In the genomic region with DNA sequence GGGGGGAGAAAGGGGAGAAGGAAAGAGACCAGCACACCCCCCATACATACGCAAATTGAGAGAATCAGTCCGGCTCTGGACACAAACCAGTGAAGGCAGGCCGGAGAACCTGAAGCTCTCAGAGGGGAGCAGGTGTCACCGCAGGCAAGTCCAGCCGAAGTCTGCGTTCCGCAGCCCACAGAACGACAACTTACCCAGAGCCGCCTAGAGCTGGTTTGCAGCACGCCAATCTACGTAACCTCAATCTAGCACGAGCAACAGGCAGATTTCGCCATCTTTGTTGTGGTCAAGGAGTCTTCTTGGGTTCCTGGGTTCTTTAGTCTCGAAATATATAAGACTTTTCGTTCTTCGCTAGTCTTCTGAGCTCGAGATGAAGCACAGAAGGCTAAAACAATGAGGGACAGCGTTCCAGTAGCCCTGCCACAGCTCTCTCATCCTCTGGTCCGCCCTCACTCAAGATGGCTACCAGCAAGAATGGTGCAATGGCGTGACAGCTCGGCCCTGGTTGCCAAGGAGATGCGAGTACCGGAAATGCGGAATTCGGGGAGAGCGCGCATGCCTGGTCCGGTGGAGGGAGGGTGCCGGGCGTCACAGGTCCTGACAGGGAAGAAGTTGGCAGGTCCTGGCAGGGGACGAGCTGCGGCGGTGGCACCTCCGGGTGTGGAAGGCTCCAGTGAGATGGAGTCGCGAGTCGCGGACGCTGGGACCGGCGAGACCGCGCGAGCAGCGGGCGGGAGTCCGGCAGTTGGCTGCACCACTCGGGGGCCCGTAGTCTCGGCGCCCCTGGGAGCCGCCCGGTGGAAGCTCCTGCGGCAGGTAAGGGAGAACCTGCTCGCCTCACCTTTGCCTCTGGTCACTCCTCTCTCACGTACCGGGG, we compare ENCODE assay signal across 1 cellular context.
TF ChIP-seq lines count a peak whose summit lies in the region.

A gene (plus strand): TSS at position 618 of the 877 bp plus-strand sequence.
A gene (minus strand): TSS at position 165 of the 877 bp plus-strand sequence. CDS start 15,152 bp downstream, outside the sequence.

TF ChIP-seq in HepG2, 621 proteins besides CTCF, POLR2A, EP300 and RAD21 (continued from another document and continues in another):
- TF ChIP-seq, protein P1, sequence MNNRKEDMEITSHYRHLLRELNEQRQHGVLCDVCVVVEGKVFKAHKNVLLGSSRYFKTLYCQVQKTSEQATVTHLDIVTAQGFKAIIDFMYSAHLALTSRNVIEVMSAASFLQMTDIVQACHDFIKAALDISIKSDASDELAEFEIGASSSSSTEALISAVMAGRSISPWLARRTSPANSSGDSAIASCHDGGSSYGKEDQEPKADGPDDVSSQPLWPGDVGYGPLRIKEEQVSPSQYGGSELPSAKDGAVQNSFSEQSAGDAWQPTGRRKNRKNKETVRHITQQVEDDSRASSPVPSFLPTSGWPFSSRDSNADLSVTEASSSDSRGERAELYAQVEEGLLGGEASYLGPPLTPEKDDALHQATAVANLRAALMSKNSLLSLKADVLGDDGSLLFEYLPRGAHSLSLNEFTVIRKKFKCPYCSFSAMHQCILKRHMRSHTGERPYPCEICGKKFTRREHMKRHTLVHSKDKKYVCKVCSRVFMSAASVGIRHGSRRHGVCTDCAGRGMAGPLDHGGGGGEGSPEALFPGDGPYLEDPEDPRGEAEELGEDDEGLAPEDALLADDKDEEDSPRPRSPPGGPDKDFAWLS (CRISPR knock-in tag; IDR thresholded peaks at IDR 0.05; ENCODE audit: borderline replicate concordance), result no peak
- TF ChIP-seq ZNF431 (CRISPR knock-in tag; IDR thresholded peaks at IDR 0.05; ENCODE audit: borderline replicate concordance, low read depth) (peak; percentile 73; the same call in 1 of the 2 replicates), TOE1 (CRISPR knock-in tag; IDR thresholded peaks at IDR 0.05) (no peak; the same call in 1 of the 2 replicates), ZNF235 (CRISPR knock-in tag; IDR thresholded peaks at IDR 0.05; ENCODE audit: borderline replicate concordance) (no peak; the same call in 1 of the 2 replicates), ZSCAN30 (CRISPR knock-in tag; IDR thresholded peaks at IDR 0.05) (no peak; the same call in 1 of the 2 replicates), MAZ (IDR thresholded peaks at IDR 0.05; ENCODE audit: borderline replicate concordance, low read depth, low read length) (peak; percentile 50), MAZ (CRISPR knock-in tag; IDR thresholded peaks at IDR 0.05; ENCODE audit: low read depth) (peak; percentile 93), ARNTL (CRISPR knock-in tag; IDR thresholded peaks at IDR 0.05) (0 out of 2 replicates have a peak, but pooled peaks have one; percentile 65), ZSCAN21 (CRISPR knock-in tag; IDR thresholded peaks at IDR 0.05; ENCODE audit: borderline replicate concordance) (peak; percentile 24; the same call in 1 of the 2 replicates), PCBP1 (IDR thresholded peaks at IDR 0.05; ENCODE audit: borderline replicate concordance, low read depth, low read length) (no peak), ZNF530 (CRISPR knock-in tag; IDR thresholded peaks at IDR 0.05; ENCODE audit: low read depth) (no peak), ZSCAN20 (CRISPR knock-in tag; IDR thresholded peaks at IDR 0.05; ENCODE audit: borderline replicate concordance) (peak; percentile 87; the same call in 1 of the 2 replicates), PITX1 (CRISPR knock-in tag; IDR thresholded peaks at IDR 0.05) (peak; percentile 48; the same call in 1 of the 2 replicates), MIER3 (CRISPR knock-in tag; IDR thresholded peaks at IDR 0.05; ENCODE audit: borderline replicate concordance) (no peak; the same call in none of the 2 replicates), ZNF337 (CRISPR knock-in tag; IDR thresholded peaks at IDR 0.05; ENCODE audit: borderline replicate concordance, low read depth) (no peak), HOXA9 (CRISPR knock-in tag; IDR thresholded peaks at IDR 0.05; ENCODE audit: borderline replicate concordance) (peak; percentile 51; the same call in 1 of the 2 replicates), SIX1 (CRISPR knock-in tag; IDR thresholded peaks at IDR 0.05; ENCODE audit: borderline replicate concordance) (peak; percentile 28; the same call in 1 of the 2 replicates), TBL1XR1 (IDR thresholded peaks at IDR 0.05; ENCODE audit: borderline replicate concordance, low read length, partially characterized antibody) (peak; percentile 42), ZBTB7A (CRISPR knock-in tag; IDR thresholded peaks at IDR 0.05) (no peak), CEBPG (CRISPR knock-in tag; IDR thresholded peaks at IDR 0.05) (peak; percentile 97)
- TF ChIP-seq, protein P2, sequence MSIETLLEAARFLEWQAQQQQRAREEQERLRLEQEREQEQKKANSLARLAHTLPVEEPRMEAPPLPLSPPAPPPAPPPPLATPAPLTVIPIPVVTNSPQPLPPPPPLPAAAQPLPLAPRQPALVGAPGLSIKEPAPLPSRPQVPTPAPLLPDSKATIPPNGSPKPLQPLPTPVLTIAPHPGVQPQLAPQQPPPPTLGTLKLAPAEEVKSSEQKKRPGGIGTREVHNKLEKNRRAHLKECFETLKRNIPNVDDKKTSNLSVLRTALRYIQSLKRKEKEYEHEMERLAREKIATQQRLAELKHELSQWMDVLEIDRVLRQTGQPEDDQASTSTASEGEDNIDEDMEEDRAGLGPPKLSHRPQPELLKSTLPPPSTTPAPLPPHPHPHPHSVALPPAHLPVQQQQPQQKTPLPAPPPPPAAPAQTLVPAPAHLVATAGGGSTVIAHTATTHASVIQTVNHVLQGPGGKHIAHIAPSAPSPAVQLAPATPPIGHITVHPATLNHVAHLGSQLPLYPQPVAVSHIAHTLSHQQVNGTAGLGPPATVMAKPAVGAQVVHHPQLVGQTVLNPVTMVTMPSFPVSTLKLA (IDR thresholded peaks at IDR 0.05), result peak; percentile 69; the same call in 1 of the 2 replicates
- TF ChIP-seq, protein P3, sequence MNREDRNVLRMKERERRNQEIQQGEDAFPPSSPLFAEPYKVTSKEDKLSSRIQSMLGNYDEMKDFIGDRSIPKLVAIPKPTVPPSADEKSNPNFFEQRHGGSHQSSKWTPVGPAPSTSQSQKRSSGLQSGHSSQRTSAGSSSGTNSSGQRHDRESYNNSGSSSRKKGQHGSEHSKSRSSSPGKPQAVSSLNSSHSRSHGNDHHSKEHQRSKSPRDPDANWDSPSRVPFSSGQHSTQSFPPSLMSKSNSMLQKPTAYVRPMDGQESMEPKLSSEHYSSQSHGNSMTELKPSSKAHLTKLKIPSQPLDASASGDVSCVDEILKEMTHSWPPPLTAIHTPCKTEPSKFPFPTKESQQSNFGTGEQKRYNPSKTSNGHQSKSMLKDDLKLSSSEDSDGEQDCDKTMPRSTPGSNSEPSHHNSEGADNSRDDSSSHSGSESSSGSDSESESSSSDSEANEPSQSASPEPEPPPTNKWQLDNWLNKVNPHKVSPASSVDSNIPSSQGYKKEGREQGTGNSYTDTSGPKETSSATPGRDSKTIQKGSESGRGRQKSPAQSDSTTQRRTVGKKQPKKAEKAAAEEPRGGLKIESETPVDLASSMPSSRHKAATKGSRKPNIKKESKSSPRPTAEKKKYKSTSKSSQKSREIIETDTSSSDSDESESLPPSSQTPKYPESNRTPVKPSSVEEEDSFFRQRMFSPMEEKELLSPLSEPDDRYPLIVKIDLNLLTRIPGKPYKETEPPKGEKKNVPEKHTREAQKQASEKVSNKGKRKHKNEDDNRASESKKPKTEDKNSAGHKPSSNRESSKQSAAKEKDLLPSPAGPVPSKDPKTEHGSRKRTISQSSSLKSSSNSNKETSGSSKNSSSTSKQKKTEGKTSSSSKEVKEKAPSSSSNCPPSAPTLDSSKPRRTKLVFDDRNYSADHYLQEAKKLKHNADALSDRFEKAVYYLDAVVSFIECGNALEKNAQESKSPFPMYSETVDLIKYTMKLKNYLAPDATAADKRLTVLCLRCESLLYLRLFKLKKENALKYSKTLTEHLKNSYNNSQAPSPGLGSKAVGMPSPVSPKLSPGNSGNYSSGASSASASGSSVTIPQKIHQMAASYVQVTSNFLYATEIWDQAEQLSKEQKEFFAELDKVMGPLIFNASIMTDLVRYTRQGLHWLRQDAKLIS (CRISPR knock-in tag; IDR thresholded peaks at IDR 0.05), result no peak
- TF ChIP-seq, protein P4, sequence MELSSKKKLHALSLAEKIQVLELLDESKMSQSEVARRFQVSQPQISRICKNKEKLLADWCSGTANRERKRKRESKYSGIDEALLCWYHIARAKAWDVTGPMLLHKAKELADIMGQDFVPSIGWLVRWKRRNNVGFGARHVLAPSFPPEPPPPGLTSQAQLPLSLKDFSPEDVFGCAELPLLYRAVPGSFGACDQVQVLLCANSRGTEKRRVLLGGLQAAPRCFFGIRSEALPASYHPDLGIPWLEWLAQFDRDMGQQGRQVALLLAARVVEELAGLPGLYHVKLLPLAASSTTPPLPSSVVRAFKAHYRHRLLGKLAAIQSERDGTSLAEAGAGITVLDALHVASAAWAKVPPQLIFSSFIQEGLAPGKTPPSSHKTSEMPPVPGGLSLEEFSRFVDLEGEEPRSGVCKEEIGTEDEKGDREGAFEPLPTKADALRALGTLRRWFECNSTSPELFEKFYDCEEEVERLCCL (CRISPR knock-in tag; IDR thresholded peaks at IDR 0.05; ENCODE audit: borderline replicate concordance), result no peak; the same call in 1 of the 2 replicates
- TF ChIP-seq, protein P5, sequence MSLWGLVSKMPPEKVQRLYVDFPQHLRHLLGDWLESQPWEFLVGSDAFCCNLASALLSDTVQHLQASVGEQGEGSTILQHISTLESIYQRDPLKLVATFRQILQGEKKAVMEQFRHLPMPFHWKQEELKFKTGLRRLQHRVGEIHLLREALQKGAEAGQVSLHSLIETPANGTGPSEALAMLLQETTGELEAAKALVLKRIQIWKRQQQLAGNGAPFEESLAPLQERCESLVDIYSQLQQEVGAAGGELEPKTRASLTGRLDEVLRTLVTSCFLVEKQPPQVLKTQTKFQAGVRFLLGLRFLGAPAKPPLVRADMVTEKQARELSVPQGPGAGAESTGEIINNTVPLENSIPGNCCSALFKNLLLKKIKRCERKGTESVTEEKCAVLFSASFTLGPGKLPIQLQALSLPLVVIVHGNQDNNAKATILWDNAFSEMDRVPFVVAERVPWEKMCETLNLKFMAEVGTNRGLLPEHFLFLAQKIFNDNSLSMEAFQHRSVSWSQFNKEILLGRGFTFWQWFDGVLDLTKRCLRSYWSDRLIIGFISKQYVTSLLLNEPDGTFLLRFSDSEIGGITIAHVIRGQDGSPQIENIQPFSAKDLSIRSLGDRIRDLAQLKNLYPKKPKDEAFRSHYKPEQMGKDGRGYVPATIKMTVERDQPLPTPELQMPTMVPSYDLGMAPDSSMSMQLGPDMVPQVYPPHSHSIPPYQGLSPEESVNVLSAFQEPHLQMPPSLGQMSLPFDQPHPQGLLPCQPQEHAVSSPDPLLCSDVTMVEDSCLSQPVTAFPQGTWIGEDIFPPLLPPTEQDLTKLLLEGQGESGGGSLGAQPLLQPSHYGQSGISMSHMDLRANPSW (CRISPR knock-in tag; IDR thresholded peaks at IDR 0.05; ENCODE audit: borderline replicate concordance), result peak; percentile 80; the same call in 1 of the 2 replicates
- TF ChIP-seq, protein P6, sequence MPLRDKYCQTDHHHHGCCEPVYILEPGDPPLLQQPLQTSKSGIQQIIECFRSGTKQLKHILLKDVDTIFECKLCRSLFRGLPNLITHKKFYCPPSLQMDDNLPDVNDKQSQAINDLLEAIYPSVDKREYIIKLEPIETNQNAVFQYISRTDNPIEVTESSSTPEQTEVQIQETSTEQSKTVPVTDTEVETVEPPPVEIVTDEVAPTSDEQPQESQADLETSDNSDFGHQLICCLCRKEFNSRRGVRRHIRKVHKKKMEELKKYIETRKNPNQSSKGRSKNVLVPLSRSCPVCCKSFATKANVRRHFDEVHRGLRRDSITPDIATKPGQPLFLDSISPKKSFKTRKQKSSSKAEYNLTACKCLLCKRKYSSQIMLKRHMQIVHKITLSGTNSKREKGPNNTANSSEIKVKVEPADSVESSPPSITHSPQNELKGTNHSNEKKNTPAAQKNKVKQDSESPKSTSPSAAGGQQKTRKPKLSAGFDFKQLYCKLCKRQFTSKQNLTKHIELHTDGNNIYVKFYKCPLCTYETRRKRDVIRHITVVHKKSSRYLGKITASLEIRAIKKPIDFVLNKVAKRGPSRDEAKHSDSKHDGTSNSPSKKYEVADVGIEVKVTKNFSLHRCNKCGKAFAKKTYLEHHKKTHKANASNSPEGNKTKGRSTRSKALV (CRISPR knock-in tag; IDR thresholded peaks at IDR 0.05), result peak; percentile 22; the same call in 1 of the 2 replicates
- TF ChIP-seq, protein P7, sequence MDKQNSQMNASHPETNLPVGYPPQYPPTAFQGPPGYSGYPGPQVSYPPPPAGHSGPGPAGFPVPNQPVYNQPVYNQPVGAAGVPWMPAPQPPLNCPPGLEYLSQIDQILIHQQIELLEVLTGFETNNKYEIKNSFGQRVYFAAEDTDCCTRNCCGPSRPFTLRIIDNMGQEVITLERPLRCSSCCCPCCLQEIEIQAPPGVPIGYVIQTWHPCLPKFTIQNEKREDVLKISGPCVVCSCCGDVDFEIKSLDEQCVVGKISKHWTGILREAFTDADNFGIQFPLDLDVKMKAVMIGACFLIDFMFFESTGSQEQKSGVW (CRISPR knock-in tag; IDR thresholded peaks at IDR 0.05; ENCODE audit: borderline replicate concordance), result no peak
- TF ChIP-seq, protein P8, sequence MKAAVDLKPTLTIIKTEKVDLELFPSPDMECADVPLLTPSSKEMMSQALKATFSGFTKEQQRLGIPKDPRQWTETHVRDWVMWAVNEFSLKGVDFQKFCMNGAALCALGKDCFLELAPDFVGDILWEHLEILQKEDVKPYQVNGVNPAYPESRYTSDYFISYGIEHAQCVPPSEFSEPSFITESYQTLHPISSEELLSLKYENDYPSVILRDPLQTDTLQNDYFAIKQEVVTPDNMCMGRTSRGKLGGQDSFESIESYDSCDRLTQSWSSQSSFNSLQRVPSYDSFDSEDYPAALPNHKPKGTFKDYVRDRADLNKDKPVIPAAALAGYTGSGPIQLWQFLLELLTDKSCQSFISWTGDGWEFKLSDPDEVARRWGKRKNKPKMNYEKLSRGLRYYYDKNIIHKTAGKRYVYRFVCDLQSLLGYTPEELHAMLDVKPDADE (CRISPR knock-in tag; IDR thresholded peaks at IDR 0.05), result peak; percentile 89; the same call in 1 of the 2 replicates
- TF ChIP-seq, protein P9, sequence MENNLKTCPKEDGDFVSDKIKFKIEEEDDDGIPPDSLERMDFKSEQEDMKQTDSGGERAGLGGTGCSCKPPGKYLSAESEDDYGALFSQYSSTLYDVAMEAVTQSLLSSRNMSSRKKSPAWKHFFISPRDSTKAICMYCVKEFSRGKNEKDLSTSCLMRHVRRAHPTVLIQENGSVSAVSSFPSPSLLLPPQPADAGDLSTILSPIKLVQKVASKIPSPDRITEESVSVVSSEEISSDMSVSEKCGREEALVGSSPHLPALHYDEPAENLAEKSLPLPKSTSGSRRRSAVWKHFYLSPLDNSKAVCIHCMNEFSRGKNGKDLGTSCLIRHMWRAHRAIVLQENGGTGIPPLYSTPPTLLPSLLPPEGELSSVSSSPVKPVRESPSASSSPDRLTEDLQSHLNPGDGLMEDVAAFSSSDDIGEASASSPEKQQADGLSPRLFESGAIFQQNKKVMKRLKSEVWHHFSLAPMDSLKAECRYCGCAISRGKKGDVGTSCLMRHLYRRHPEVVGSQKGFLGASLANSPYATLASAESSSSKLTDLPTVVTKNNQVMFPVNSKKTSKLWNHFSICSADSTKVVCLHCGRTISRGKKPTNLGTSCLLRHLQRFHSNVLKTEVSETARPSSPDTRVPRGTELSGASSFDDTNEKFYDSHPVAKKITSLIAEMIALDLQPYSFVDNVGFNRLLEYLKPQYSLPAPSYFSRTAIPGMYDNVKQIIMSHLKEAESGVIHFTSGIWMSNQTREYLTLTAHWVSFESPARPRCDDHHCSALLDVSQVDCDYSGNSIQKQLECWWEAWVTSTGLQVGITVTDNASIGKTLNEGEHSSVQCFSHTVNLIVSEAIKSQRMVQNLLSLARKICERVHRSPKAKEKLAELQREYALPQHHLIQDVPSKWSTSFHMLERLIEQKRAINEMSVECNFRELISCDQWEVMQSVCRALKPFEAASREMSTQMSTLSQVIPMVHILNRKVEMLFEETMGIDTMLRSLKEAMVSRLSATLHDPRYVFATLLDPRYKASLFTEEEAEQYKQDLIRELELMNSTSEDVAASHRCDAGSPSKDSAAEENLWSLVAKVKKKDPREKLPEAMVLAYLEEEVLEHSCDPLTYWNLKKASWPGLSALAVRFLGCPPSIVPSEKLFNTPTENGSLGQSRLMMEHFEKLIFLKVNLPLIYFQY (CRISPR knock-in tag; IDR thresholded peaks at IDR 0.05; ENCODE audit: borderline replicate concordance), result peak; percentile 69; the same call in 1 of the 2 replicates
